Comparison of ENCODE assay signal across 1 cellular context in genomic region chr1:9500756-9501754, GRCh38.
TF ChIP-seq lines count a peak whose summit lies in the region.

No MANE protein-coding gene starts in this region.

TF ChIP-seq in HepG2, 621 proteins besides CTCF, POLR2A, EP300 and RAD21 (continued from another document and continues in another):
- TF ChIP-seq ZNF280D (CRISPR knock-in tag; IDR thresholded peaks at IDR 0.05), result no peak
- no peak for TF ChIP-seq MTA3 (CRISPR knock-in tag; IDR thresholded peaks at IDR 0.05)
- TF ChIP-seq NFATC3 (CRISPR knock-in tag; IDR thresholded peaks at IDR 0.05), result 0 out of 2 replicates have a peak, but pooled peaks have one; percentile 52
- TF ChIP-seq TBX2 (CRISPR knock-in tag; IDR thresholded peaks at IDR 0.05; ENCODE audit: borderline replicate concordance), result 0 out of 2 replicates have a peak, but pooled peaks have one; percentile 35
- TF ChIP-seq AHDC1 (CRISPR knock-in tag; IDR thresholded peaks at IDR 0.05; ENCODE audit: borderline replicate concordance), result no peak; the same call in 1 of the 2 replicates
- peak; percentile 74 for TF ChIP-seq ZFP36L1 (CRISPR knock-in tag; IDR thresholded peaks at IDR 0.05)
- no peak for TF ChIP-seq ZKSCAN1 (IDR thresholded peaks at IDR 0.05; ENCODE audit: low read length)
- TF ChIP-seq GABPA (IDR thresholded peaks at IDR 0.05; ENCODE audit: low read depth, low read length), result no peak
- TF ChIP-seq GABPA (CRISPR knock-in tag; IDR thresholded peaks at IDR 0.05; ENCODE audit: low read depth), result no peak
- no peak for TF ChIP-seq MAFF (IDR thresholded peaks at IDR 0.05; ENCODE audit: low read depth, low read length)
- no peak for TF ChIP-seq ZNF740 (CRISPR knock-in tag; IDR thresholded peaks at IDR 0.05)
- no peak for TF ChIP-seq ZNF558 (CRISPR knock-in tag; IDR thresholded peaks at IDR 0.05; ENCODE audit: borderline replicate concordance)
- TF ChIP-seq, protein P1, sequence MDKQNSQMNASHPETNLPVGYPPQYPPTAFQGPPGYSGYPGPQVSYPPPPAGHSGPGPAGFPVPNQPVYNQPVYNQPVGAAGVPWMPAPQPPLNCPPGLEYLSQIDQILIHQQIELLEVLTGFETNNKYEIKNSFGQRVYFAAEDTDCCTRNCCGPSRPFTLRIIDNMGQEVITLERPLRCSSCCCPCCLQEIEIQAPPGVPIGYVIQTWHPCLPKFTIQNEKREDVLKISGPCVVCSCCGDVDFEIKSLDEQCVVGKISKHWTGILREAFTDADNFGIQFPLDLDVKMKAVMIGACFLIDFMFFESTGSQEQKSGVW (CRISPR knock-in tag; IDR thresholded peaks at IDR 0.05; ENCODE audit: borderline replicate concordance), result no peak
- TF ChIP-seq PBX2 (CRISPR knock-in tag; IDR thresholded peaks at IDR 0.05), result no peak
- no peak for TF ChIP-seq NFE2L2 (IDR thresholded peaks at IDR 0.05; ENCODE audit: low read length)
- no peak for TF ChIP-seq ZNF777 (CRISPR knock-in tag; IDR thresholded peaks at IDR 0.05)
- TF ChIP-seq, protein P2, sequence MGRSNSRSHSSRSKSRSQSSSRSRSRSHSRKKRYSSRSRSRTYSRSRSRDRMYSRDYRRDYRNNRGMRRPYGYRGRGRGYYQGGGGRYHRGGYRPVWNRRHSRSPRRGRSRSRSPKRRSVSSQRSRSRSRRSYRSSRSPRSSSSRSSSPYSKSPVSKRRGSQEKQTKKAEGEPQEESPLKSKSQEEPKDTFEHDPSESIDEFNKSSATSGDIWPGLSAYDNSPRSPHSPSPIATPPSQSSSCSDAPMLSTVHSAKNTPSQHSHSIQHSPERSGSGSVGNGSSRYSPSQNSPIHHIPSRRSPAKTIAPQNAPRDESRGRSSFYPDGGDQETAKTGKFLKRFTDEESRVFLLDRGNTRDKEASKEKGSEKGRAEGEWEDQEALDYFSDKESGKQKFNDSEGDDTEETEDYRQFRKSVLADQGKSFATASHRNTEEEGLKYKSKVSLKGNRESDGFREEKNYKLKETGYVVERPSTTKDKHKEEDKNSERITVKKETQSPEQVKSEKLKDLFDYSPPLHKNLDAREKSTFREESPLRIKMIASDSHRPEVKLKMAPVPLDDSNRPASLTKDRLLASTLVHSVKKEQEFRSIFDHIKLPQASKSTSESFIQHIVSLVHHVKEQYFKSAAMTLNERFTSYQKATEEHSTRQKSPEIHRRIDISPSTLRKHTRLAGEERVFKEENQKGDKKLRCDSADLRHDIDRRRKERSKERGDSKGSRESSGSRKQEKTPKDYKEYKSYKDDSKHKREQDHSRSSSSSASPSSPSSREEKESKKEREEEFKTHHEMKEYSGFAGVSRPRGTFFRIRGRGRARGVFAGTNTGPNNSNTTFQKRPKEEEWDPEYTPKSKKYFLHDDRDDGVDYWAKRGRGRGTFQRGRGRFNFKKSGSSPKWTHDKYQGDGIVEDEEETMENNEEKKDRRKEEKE (IDR thresholded peaks at IDR 0.05), result no peak
- peak; percentile 35; the same call in 1 of the 2 replicates for TF ChIP-seq ATF1 (CRISPR knock-in tag; IDR thresholded peaks at IDR 0.05)
- 0 out of 2 replicates have a peak, but pooled peaks have one; percentile 18 for TF ChIP-seq SNAPC2 (CRISPR knock-in tag; IDR thresholded peaks at IDR 0.05)
- TF ChIP-seq ZNF782 (CRISPR knock-in tag; IDR thresholded peaks at IDR 0.05; ENCODE audit: borderline replicate concordance), result no peak
- TF ChIP-seq, protein P3, sequence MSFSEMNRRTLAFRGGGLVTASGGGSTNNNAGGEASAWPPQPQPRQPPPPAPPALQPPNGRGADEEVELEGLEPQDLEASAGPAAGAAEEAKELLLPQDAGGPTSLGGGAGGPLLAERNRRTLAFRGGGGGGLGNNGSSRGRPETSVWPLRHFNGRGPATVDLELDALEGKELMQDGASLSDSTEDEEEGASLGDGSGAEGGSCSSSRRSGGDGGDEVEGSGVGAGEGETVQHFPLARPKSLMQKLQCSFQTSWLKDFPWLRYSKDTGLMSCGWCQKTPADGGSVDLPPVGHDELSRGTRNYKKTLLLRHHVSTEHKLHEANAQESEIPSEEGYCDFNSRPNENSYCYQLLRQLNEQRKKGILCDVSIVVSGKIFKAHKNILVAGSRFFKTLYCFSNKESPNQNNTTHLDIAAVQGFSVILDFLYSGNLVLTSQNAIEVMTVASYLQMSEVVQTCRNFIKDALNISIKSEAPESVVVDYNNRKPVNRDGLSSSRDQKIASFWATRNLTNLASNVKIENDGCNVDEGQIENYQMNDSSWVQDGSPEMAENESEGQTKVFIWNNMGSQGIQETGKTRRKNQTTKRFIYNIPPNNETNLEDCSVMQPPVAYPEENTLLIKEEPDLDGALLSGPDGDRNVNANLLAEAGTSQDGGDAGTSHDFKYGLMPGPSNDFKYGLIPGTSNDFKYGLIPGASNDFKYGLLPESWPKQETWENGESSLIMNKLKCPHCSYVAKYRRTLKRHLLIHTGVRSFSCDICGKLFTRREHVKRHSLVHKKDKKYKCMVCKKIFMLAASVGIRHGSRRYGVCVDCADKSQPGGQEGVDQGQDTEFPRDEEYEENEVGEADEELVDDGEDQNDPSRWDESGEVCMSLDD (CRISPR knock-in tag; IDR thresholded peaks at IDR 0.05; ENCODE audit: borderline replicate concordance), result no peak
- TF ChIP-seq ZNF282 (IDR thresholded peaks at IDR 0.05; ENCODE audit: partially characterized antibody), result no peak
- no peak for TF ChIP-seq AKNA (CRISPR knock-in tag; IDR thresholded peaks at IDR 0.05; ENCODE audit: borderline replicate concordance)
- TF ChIP-seq ZSCAN29 (CRISPR knock-in tag; conservative IDR thresholded peaks at IDR 0.05), result no peak
- no peak for TF ChIP-seq ZBTB3 (CRISPR knock-in tag; IDR thresholded peaks at IDR 0.05; ENCODE audit: borderline replicate concordance, low read depth)
- TF ChIP-seq CHD2 (IDR thresholded peaks at IDR 0.05; ENCODE audit: low read depth, low read length), result peak; percentile 84
- peak; percentile 70; the same call in 1 of the 2 replicates for TF ChIP-seq HIC2 (CRISPR knock-in tag; IDR thresholded peaks at IDR 0.05; ENCODE audit: low read depth)
